Comparison of ENCODE assay signal across 14 cellular contexts in genomic region chr14:91985521-91986255, GRCh38. TPM values are rescaled to one million over a fixed set of nuclear protein-coding genes. Genes with fewer than 3 reads are reported as not detected.
DNase-seq lines count a peak whose midpoint lies in the region; ATAC-seq and TF ChIP-seq lines count a peak whose summit lies in the region.
"Had no signal": no experiment of that assay in that cellular context is flagged by ENCODE, and none has a peak within 500 bp of the region (broad histone marks: within the 10 kb centered on the region; RNA-seq: fewer than 3 reads in every experiment).

No MANE protein-coding gene starts in this region.

- H3K4me1 ChIP-seq in right cardiac atrium (ENCODE audit: control insufficient read depth, insufficient read depth, low read length) (peaks cover 5% of the 10 kb centered on the region), hepatocyte (ENCODE audit: insufficient read depth) (no peaks in the 10 kb centered on the region)
- H3K4me1 ChIP-seq: SJCRH30 had no signal

- ATAC-seq in right cardiac atrium = peak; percentile 53 to 56
- no peak for ATAC-seq in Right ventricle myocardium inferior
- ATAC-seq in left lobe of liver = peak; percentile 77
- ATAC-seq: gastroesophageal sphincter had no signal

- no peaks in the 10 kb centered on the region for H4K20me1 ChIP-seq in hepatocyte (ENCODE audit: insufficient read depth, poor library complexity, severe bottlenecking)

- H3K27ac ChIP-seq in right cardiac atrium (ENCODE audit: low read length) (no peak overlapping the region), brain microvascular endothelial cell (peak overlapping the region; percentile 12), hepatocyte (no peak overlapping the region)
- H3K27ac ChIP-seq: SJCRH30 had no signal

- no peak for TF ChIP-seq CTCF in brain microvascular endothelial cell (IDR thresholded peaks at IDR 0.05; ENCODE audit: low read depth, low read length, missing control alignments)
- TF ChIP-seq CTCF in hepatocyte (IDR thresholded peaks at IDR 0.05; ENCODE audit: poor library complexity) = no peak

- H3K36me3 ChIP-seq in brain microvascular endothelial cell (replicated peaks) (peaks cover 15% of the 10 kb centered on the region), hepatocyte (replicated peaks; ENCODE audit: insufficient read depth, low read depth) (peaks cover 3% of the 10 kb centered on the region)

- H2AFZ ChIP-seq in hepatocyte = no peak overlapping the region

- H3K79me2 ChIP-seq in hepatocyte = peaks cover 15% of the 10 kb centered on the region

- no peaks in the 10 kb centered on the region for H3K9me2 ChIP-seq in hepatocyte (replicated peaks; ENCODE audit: insufficient read depth)

- no peaks in the 10 kb centered on the region for H3K27me3 ChIP-seq in right cardiac atrium (ENCODE audit: control insufficient read depth, insufficient read depth)
- H3K27me3 ChIP-seq in brain microvascular endothelial cell (replicated peaks) = no peaks in the 10 kb centered on the region
- H3K27me3 ChIP-seq in hepatocyte = no peaks in the 10 kb centered on the region
- H3K27me3 ChIP-seq: gastroesophageal sphincter, SJCRH30, transverse colon had no signal

- no peak overlapping the region for H3K4me2 ChIP-seq in hepatocyte

- H3K9me3 ChIP-seq in right cardiac atrium (ENCODE audit: control insufficient read depth, low read length) = no peaks in the 10 kb centered on the region
- no peaks in the 10 kb centered on the region for H3K9me3 ChIP-seq in hepatocyte (ENCODE audit: low read depth)
- H3K9me3 ChIP-seq: gastroesophageal sphincter, SJCRH30, transverse colon had no signal

- DNase-seq in right cardiac atrium (no peak), Right ventricle myocardium inferior (ENCODE audit: missing footprints) (no peak), brain microvascular endothelial cell (no peak), left lobe of liver (ENCODE audit: low spot score) (no peak), AG08395 (ENCODE audit: low spot score) (no peak), midbrain (lab: John Stamatoyannopoulos, UW) (no peak), HuH-7.5 (ENCODE audit: low spot score) (no peak), hepatocyte (ENCODE audit: low spot score) (no peak)
- DNase-seq: activated CD4-positive, alpha-beta T cell treated with anti-CD3 and anti-CD28 coated beads, Interleukin-2, amount 50 U/mL, for 4 hours; CD8-positive, alpha-beta memory T cell; SJCRH30; transverse colon had no signal

- no peak overlapping the region for H3K4me3 ChIP-seq in right cardiac atrium (ENCODE audit: low read length)
- H3K4me3 ChIP-seq in brain microvascular endothelial cell (ENCODE audit: low read depth, low read length) = no peak overlapping the region
- no peak overlapping the region for H3K4me3 ChIP-seq in hepatocyte
- H3K4me3 ChIP-seq: gastroesophageal sphincter, SJCRH30, transverse colon had no signal

- WGBS in right cardiac atrium = 37% methylated on average over 4 of the region's 4 CpGs
- 76% methylated on average over 4 of the region's 4 CpGs for WGBS in hepatocyte (ENCODE audit: low lambda C conversion rate, missing lambda C conversion rate)

- intact Hi-C loops in right cardiac atrium (cut with DNase I) (no loop called here), Right ventricle myocardium inferior (cut with DNase I) (no loop called here)

- in situ Hi-C loops in brain microvascular endothelial cell (cut with HindIII; ENCODE audit: low pct_ligation_motif_present, low sequenced_read_pairs) = no loop called here

RNA-seq across cellular contexts. Expression of gene FBLN5, which starts 38.2 kb away (rescaled TPM):
- 100 to 1,000 TPM in 3 of 4 donors, 10 to 100 TPM in 1; 99.7 to 173 (median 152) TPM for total RNA-seq in right cardiac atrium
- 122 TPM for polyA plus RNA-seq in right cardiac atrium
- 85.3 TPM for total RNA-seq in Right ventricle myocardium inferior
- 7.7 TPM for total RNA-seq in left lobe of liver
- 115 and 157 TPM in 2 replicates for total RNA-seq in hepatocyte
- polyA plus RNA-seq in hepatocyte = 337 and 359 TPM in 2 replicates
- total RNA-seq: HT-29 had no signal

RNA-seq across cellular contexts. Expression of gene TRIP11, which starts 54.2 kb away (rescaled TPM):
- 10 to 100 TPM; 48.3 to 61.1 (median 55.5) TPM for total RNA-seq in right cardiac atrium
- 6.9 TPM for polyA plus RNA-seq in right cardiac atrium
- 51.2 TPM for total RNA-seq in Right ventricle myocardium inferior
- total RNA-seq in left lobe of liver = 29.8 TPM
- total RNA-seq in hepatocyte = 44.7 and 50.5 TPM in 2 replicates
- 39.2 TPM in 2 replicates for polyA plus RNA-seq in hepatocyte
